9 cellular contexts compared by ENCODE assay signal in genomic region chr12:3122841-3123678, GRCh38. TPM values are rescaled to one million over a fixed set of nuclear protein-coding genes. Genes with fewer than 3 reads are reported as not detected.
DNase-seq lines count a peak whose midpoint lies in the region; ATAC-seq, FAIRE-seq and TF ChIP-seq lines count a peak whose summit lies in the region.
"Had no signal": no experiment of that assay in that cellular context is flagged by ENCODE, and none has a peak within 500 bp of the region (broad histone marks: within the 10 kb centered on the region; RNA-seq: fewer than 3 reads in every experiment).

No MANE protein-coding gene starts in this region.

- POLR2A ChIA-PET in A549 (lab: Yijun Ruan, JAX), result no interaction called here

- TF ChIP-seq EP300 in A549 (IDR thresholded peaks at IDR 0.05), result no peak

- H2AFZ ChIP-seq in neuronal stem cell (ENCODE audit: low read length), result no peak overlapping the region

- no peak overlapping the region for H2BK12ac ChIP-seq in neuronal stem cell (ENCODE audit: low read length)

- TF ChIP-seq CTCF in A549 (IDR thresholded peaks at IDR 0.05), result no peak

- H3K14ac ChIP-seq in neuronal stem cell (ENCODE audit: low read length), result no peak overlapping the region

- H4K8ac ChIP-seq in neuronal stem cell (ENCODE audit: low read depth, low read length), result no peak overlapping the region

- H3K79me1 ChIP-seq in neuronal stem cell (ENCODE audit: low read depth, low read length), result no peaks in the 10 kb centered on the region

- H3K4me2 ChIP-seq in A549, result no peak overlapping the region
- no peak overlapping the region for H3K4me2 ChIP-seq in neuronal stem cell (ENCODE audit: insufficient read depth, low read length, poor library complexity, severe bottlenecking)

- H3K4ac ChIP-seq in neuronal stem cell (ENCODE audit: low read length), result no peak overlapping the region

- FAIRE-seq in A549 (lab: Jason Lieb, UNC), result no peak

- no peak for DNase-seq in A549 (ENCODE audit: low read depth in 1 of 2, low spot score in 1 of 2)
- DNase-seq in M059J (ENCODE audit: low read depth), result peak; percentile 98
- DNase-seq in dedifferentiated amniotic fluid mesenchymal stem cell (ENCODE audit: extremely low spot score), result peak; percentile 45
- DNase-seq in left lobe of liver (ENCODE audit: low spot score), result peak; percentile 67
- no peak for DNase-seq in NCI-H187 (lab: John Stamatoyannopoulos, UW)
- no peak for DNase-seq in neuronal stem cell (ENCODE audit: low spot score)
- DNase-seq: CD4-positive, CD25-positive, alpha-beta regulatory T cell had no signal

- no peak overlapping the region for H2AK5ac ChIP-seq in neuronal stem cell (ENCODE audit: low read depth, low read length)

- H3K4me3 ChIP-seq in A549 (no peak overlapping the region), neuronal stem cell (ENCODE audit: low read length in 2 of 2) (no peak overlapping the region)

- 68% methylated on average over 13 of the region's 13 CpGs for WGBS in A549 (ENCODE audit: missing lambda C conversion rate)
- no CpG with 5 or more reads among the region's 13 CpGs for WGBS in neuronal stem cell (ENCODE audit: extremely low coverage in 2 of 2, insufficient read length in 2 of 2, insufficient replicate concordance in 1 of 2), 2 donors

- H2BK120ac ChIP-seq in neuronal stem cell (ENCODE audit: low read depth, low read length), result no peak overlapping the region

- H3K27ac ChIP-seq in A549 (no peak overlapping the region), neuronal stem cell (replicated peaks; ENCODE audit: low read length) (no peak overlapping the region)

- ATAC-seq in A549 (peak; percentile 31 to 42; a peak in 3 of 6 replicates), left lobe of liver (peak; percentile 29), GM18909 (IDR thresholded peaks at IDR 0.05; ENCODE audit: poor library complexity, unreplicated experiment) (no peak), GM18868 (IDR thresholded peaks at IDR 0.05; ENCODE audit: unreplicated experiment) (no peak)

- no peak for TF ChIP-seq POLR2A in A549 (IDR thresholded peaks at IDR 0.05; ENCODE audit: low read length)

- H3K4me1 ChIP-seq in A549 (no peaks in the 10 kb centered on the region), neuronal stem cell (ENCODE audit: control insufficient read depth in 2 of 2, insufficient read depth in 1 of 2, low read depth in 1 of 2, low read length in 2 of 2) (peaks cover 2 to 3% of the 10 kb centered on the region in 2 donors)

- no peak overlapping the region for H2BK5ac ChIP-seq in neuronal stem cell (ENCODE audit: low read length)

- H3K36me3 ChIP-seq in neuronal stem cell (replicated peaks in 1 of 2; ENCODE audit: control insufficient read depth in 2 of 2, insufficient read depth in 2 of 2, low read length in 2 of 2), result no peaks in the 10 kb centered on the region

- H3K23ac ChIP-seq in neuronal stem cell (ENCODE audit: low read depth, low read length, poor library complexity), result no peak overlapping the region

- no peak overlapping the region for H3K9ac ChIP-seq in neuronal stem cell (ENCODE audit: low read depth, low read length, poor library complexity)

- no peak overlapping the region for H3K18ac ChIP-seq in neuronal stem cell (ENCODE audit: low read length)

- CTCF ChIA-PET in A549 (lab: Yijun Ruan, JAX), result interaction anchor here (0.6 to 9.5 kb wide), 7 partner anchors 13 to 152 kb away, joined by 3 to 70 read pairs (median 5); no protein-coding TSS in a partner anchor

- no peak overlapping the region for H2BK15ac ChIP-seq in neuronal stem cell (ENCODE audit: low read length)

- peaks cover 6% of the 10 kb centered on the region; the same call in 1 of the 3 replicates for H3K9me3 ChIP-seq in A549
- H3K9me3 ChIP-seq in neuronal stem cell (replicated peaks in 1 of 2; ENCODE audit: control insufficient read depth in 2 of 2, insufficient read depth in 1 of 2, low read depth in 1 of 2, low read length in 2 of 2), result peaks cover 5 to 7% of the 10 kb centered on the region in 2 donors

- H3K27me3 ChIP-seq in neuronal stem cell (ENCODE audit: control insufficient read depth in 3 of 3, insufficient read depth in 3 of 3, low read depth in 1 of 3, low read length in 3 of 3), result no peaks in the 10 kb centered on the region

- H4K91ac ChIP-seq in neuronal stem cell (ENCODE audit: low read depth, low read length, poor library complexity), result no peak overlapping the region

- no peak for TF ChIP-seq RAD21 in A549 (conservative IDR thresholded peaks at IDR 0.05 in 1 of 2, IDR thresholded peaks at IDR 0.05 in 1 of 2)

TF ChIP-seq in A549, 52 proteins besides CTCF, POLR2A, EP300 and RAD21:
- no peak for TF ChIP-seq CHD2 (IDR thresholded peaks at IDR 0.05; ENCODE audit: low read length, partially characterized antibody)
- no peak for TF ChIP-seq SREBF2 (IDR thresholded peaks at IDR 0.05)
- TF ChIP-seq PHF8 (IDR thresholded peaks at IDR 0.05; ENCODE audit: borderline replicate concordance, low read depth), result no peak
- TF ChIP-seq EHMT2 (IDR thresholded peaks at IDR 0.05; ENCODE audit: low read depth), result no peak
- no peak for TF ChIP-seq ZC3H11A (IDR thresholded peaks at IDR 0.05)
- no peak for TF ChIP-seq PBX3 (IDR thresholded peaks at IDR 0.05)
- no peak for TF ChIP-seq TP53 (CRISPR knock-in tag; IDR thresholded peaks at IDR 0.05)
- TF ChIP-seq, protein P1, sequence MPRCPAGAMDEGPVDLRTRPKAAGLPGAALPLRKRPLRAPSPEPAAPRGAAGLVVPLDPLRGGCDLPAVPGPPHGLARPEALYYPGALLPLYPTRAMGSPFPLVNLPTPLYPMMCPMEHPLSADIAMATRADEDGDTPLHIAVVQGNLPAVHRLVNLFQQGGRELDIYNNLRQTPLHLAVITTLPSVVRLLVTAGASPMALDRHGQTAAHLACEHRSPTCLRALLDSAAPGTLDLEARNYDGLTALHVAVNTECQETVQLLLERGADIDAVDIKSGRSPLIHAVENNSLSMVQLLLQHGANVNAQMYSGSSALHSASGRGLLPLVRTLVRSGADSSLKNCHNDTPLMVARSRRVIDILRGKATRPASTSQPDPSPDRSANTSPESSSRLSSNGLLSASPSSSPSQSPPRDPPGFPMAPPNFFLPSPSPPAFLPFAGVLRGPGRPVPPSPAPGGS (IDR thresholded peaks at IDR 0.05), result no peak
- TF ChIP-seq USF2 (IDR thresholded peaks at IDR 0.05), result no peak
- TF ChIP-seq ATOH8 (CRISPR knock-in tag; IDR thresholded peaks at IDR 0.05; ENCODE audit: low read depth), result no peak
- TF ChIP-seq, protein P2, sequence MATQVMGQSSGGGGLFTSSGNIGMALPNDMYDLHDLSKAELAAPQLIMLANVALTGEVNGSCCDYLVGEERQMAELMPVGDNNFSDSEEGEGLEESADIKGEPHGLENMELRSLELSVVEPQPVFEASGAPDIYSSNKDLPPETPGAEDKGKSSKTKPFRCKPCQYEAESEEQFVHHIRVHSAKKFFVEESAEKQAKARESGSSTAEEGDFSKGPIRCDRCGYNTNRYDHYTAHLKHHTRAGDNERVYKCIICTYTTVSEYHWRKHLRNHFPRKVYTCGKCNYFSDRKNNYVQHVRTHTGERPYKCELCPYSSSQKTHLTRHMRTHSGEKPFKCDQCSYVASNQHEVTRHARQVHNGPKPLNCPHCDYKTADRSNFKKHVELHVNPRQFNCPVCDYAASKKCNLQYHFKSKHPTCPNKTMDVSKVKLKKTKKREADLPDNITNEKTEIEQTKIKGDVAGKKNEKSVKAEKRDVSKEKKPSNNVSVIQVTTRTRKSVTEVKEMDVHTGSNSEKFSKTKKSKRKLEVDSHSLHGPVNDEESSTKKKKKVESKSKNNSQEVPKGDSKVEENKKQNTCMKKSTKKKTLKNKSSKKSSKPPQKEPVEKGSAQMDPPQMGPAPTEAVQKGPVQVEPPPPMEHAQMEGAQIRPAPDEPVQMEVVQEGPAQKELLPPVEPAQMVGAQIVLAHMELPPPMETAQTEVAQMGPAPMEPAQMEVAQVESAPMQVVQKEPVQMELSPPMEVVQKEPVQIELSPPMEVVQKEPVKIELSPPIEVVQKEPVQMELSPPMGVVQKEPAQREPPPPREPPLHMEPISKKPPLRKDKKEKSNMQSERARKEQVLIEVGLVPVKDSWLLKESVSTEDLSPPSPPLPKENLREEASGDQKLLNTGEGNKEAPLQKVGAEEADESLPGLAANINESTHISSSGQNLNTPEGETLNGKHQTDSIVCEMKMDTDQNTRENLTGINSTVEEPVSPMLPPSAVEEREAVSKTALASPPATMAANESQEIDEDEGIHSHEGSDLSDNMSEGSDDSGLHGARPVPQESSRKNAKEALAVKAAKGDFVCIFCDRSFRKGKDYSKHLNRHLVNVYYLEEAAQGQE (IDR thresholded peaks at IDR 0.05), result no peak

RNA-seq across cellular contexts. Expression of gene TSPAN9, which starts 45.9 kb away (rescaled TPM):
- 16.1 and 20.1 TPM in 2 replicates for polyA plus RNA-seq in A549 (2011; rRNA removed)
- polyA plus RNA-seq in A549 (2012; cell fraction: cytosol; rRNA removed), result 11.2 and 14.5 TPM in 2 replicates
- polyA plus RNA-seq in A549 (2012; cell fraction: nucleus; rRNA removed), result 20.0 and 20.1 TPM in 2 replicates
- 10.2 to 12.4 TPM (median 11.3 TPM) in 3 replicates for polyA plus RNA-seq in A549 (2017; fragmentation: RNase III; extraction: RNeasy Plus Mini Kit Qiagen cat#74134 plus additional on column Dnase treatment)
- 12.9 and 16.7 TPM in 2 replicates for polyA minus RNA-seq in A549 (2011; rRNA and poly(A)+ RNA removed)
- 15.3 and 17.1 TPM in 2 replicates for total RNA-seq in M059J (2014; rRNA removed; shearing (Covaris generic))
- total RNA-seq in left lobe of liver, result 43.7 TPM
- 12.5 TPM for polyA plus RNA-seq in neuronal stem cell (2013, experiment 1 of 2)
- polyA plus RNA-seq in neuronal stem cell (2013, experiment 2 of 2), result 12.5 TPM

Comparison
In these comparisons a context has a peak if more than half of its experiments do, and no peak if none do; other contexts are left out.
1. ATAC-seq: peak in A549 (2 of 2) and left lobe of liver (single experiment); none in GM18909 (single experiment) and GM18868 (single experiment).
2. DNase-seq: peak in M059J (single experiment), dedifferentiated amniotic fluid mesenchymal stem cell (single experiment) and left lobe of liver (single experiment); none in A549 (0 of 2), NCI-H187 (0 of 2) and neuronal stem cell (single experiment).